1 cellular context compared by ENCODE assay signal in genomic region chr5:62395210-62395950, GRCh38.
TF ChIP-seq lines count a peak whose summit lies in the region.

No MANE protein-coding gene starts in this region.

TF ChIP-seq in K562, 482 proteins besides CTCF, POLR2A, EP300 and RAD21:
- no peak for TF ChIP-seq ZNF277 (CRISPR knock-in tag; IDR thresholded peaks at IDR 0.05; ENCODE audit: borderline replicate concordance)
- TF ChIP-seq TCF7 (IDR thresholded peaks at IDR 0.05; ENCODE audit: borderline replicate concordance) = no peak
- peak; percentile 40 for TF ChIP-seq PRDM10 (IDR thresholded peaks at IDR 0.05; ENCODE audit: partially characterized antibody)
- no peak for TF ChIP-seq GTF2F1 (IDR thresholded peaks at IDR 0.05; ENCODE audit: low read depth, low read length)
- peak; percentile 63 for TF ChIP-seq ATF3 (IDR thresholded peaks at IDR 0.05)
- TF ChIP-seq ATF3 (CRISPR knock-in tag; conservative IDR thresholded peaks at IDR 0.05) = no peak
- TF ChIP-seq ZNF717 (CRISPR knock-in tag; IDR thresholded peaks at IDR 0.05) = no peak
- TF ChIP-seq CBFA2T2 (conservative IDR thresholded peaks at IDR 0.05) = no peak
- TF ChIP-seq EGR1 (conservative IDR thresholded peaks at IDR 0.05) = peak; percentile 76
